Comparison of ENCODE assay signal across 9 cellular contexts in the genomic region with DNA sequence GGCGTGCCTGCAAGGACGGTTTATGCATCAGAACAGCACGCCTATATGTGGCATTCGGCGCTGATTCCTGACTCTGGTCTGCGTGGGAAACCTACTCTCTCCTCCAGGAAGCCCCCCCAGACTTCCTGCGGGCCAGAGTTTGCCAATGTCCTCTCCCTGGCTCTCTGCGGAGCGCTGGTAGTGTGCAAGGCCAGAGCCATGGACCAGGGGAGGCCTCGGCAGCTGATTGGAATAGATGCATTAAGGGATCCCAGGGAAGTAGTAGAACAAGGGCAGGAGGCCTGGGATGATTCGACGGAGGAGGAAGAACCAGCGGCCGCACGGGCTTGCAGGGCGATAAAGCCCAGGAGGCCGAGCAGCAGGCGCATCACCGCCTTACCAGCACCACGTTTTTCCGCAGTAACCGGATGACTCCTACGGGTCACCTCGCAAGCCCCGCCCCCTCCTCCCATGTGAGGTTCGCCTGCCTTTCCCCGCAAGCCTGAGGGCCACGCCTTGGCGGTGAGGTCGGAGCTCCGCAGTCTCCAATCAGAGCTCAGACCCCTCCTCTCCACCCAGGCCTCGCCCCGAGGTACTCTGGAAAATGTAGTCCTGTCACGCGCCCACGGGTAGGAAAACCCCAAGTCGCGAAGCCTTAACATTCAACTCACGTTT. TPM values are rescaled to one million over a fixed set of nuclear protein-coding genes. Genes with fewer than 3 reads are reported as not detected.
DNase-seq lines count a peak whose midpoint lies in the region; ATAC-seq and TF ChIP-seq lines count a peak whose summit lies in the region.
"Had no signal": no experiment of that assay in that cellular context is flagged by ENCODE, and none has a peak within 500 bp of the region (broad histone marks: within the 10 kb centered on the region; RNA-seq: fewer than 3 reads in every experiment).

No MANE protein-coding gene starts in this region.

- H3K27me3 ChIP-seq in body of pancreas: no peaks in the 10 kb centered on the region

- 19 to 24% methylated on average over 24 to 39 of the region's 39 CpGs for WGBS in body of pancreas, 2 donors

- no peaks in the 10 kb centered on the region for H3K9me3 Mint-ChIP-seq in T-helper 2 cell treated with Interferon-gamma antibody and Interleukin-4, amounts not matched to agents 5 μg/mL and 100 μg/mL, for 36 hours
- peaks cover 0 to 3% of the 10 kb centered on the region in 2 donors for H3K9me3 Mint-ChIP-seq in effector memory CD8-positive, alpha-beta T cell

- peak overlapping the region; percentile 47 for H3K4me3 Mint-ChIP-seq in T-helper 2 cell treated with Interferon-gamma antibody and Interleukin-4, amounts not matched to agents 5 μg/mL and 100 μg/mL, for 36 hours
- no peak overlapping the region for H3K4me3 Mint-ChIP-seq in effector memory CD8-positive, alpha-beta T cell

- peak; percentile 33 for DNase-seq in GM10248 (ENCODE audit: extremely low spot score)
- DNase-seq in T-helper 2 cell treated with Interferon-gamma antibody and Interleukin-4, amounts not matched to agents 5 μg/mL and 100 μg/mL, for 36 hours (ENCODE audit: low spot score): peak; percentile 90
- peak; percentile 51 to 72 (median 59) for DNase-seq in body of pancreas
- peak; percentile 92 for DNase-seq in iris pigment epithelial cell (ENCODE audit: low read depth)
- DNase-seq in stimulated activated CD4-positive, alpha-beta T cell treated with anti-CD3 and anti-CD28 coated beads, TNF-alpha, amount 100 ng/mL, for 1 hour (ENCODE audit: low read depth in 3 of 3, low spot score in 1 of 3): peak in 2 of 3 donors; percentile 17 to 59
- no peak for DNase-seq in HuH-7.5 (ENCODE audit: low spot score)
- DNase-seq in NCI-H1436 (lab: John Stamatoyannopoulos, UW): no peak
- DNase-seq in effector memory CD8-positive, alpha-beta T cell: no peak

- H3K27ac Mint-ChIP-seq in T-helper 2 cell treated with Interferon-gamma antibody and Interleukin-4, amounts not matched to agents 5 μg/mL and 100 μg/mL, for 36 hours: peak overlapping the region; percentile 38
- H3K27ac Mint-ChIP-seq in effector memory CD8-positive, alpha-beta T cell: no peak overlapping the region

- H3K4me3 ChIP-seq in body of pancreas: no peak overlapping the region

- no peak overlapping the region for H3K27ac ChIP-seq in body of pancreas

- CTCF ChIA-PET in GM10248 (lab: Yijun Ruan, JAX): interaction anchor here (1.3 kb wide), 1 partner anchor 194 kb away, joined by 3 read pairs; no protein-coding TSS in a partner anchor

- TF ChIP-seq CTCF in GM10248 (IDR thresholded peaks at IDR 0.05; ENCODE audit: control extremely low read depth, extremely low read depth, low read depth, missing control alignments) (no peak), body of pancreas (IDR thresholded peaks at IDR 0.05) (no peak)

- no peak for TF ChIP-seq POLR2A in body of pancreas (IDR thresholded peaks at IDR 0.05)

- POLR2A ChIA-PET in GM10248 (lab: Yijun Ruan, JAX): no interaction called here

- peaks cover 22% of the 10 kb centered on the region for H3K4me1 Mint-ChIP-seq in T-helper 2 cell treated with Interferon-gamma antibody and Interleukin-4, amounts not matched to agents 5 μg/mL and 100 μg/mL, for 36 hours (ENCODE audit: low read depth)
- H3K4me1 Mint-ChIP-seq in effector memory CD8-positive, alpha-beta T cell (ENCODE audit: low read depth in 2 of 2): peaks cover 0 to 7% of the 10 kb centered on the region in 2 donors

- H3K4me1 ChIP-seq in body of pancreas: peaks cover 23% of the 10 kb centered on the region

- no peaks in the 10 kb centered on the region for H3K36me3 Mint-ChIP-seq in T-helper 2 cell treated with Interferon-gamma antibody and Interleukin-4, amounts not matched to agents 5 μg/mL and 100 μg/mL, for 36 hours (ENCODE audit: low read depth)
- H3K36me3 Mint-ChIP-seq in effector memory CD8-positive, alpha-beta T cell (ENCODE audit: insufficient read depth): no peaks in the 10 kb centered on the region

- no peaks in the 10 kb centered on the region for H3K36me3 ChIP-seq in body of pancreas (replicated peaks in 1 of 2; ENCODE audit: insufficient read depth in 1 of 2, low read depth in 2 of 2)

- intact Hi-C loops in body of pancreas (cut with DNase I): no loop called here

- ATAC-seq in body of pancreas: no peak
- ATAC-seq in effector memory CD8-positive, alpha-beta T cell (replicated peaks): no peak

- peaks cover 16% of the 10 kb centered on the region for H3K27me3 Mint-ChIP-seq in T-helper 2 cell treated with Interferon-gamma antibody and Interleukin-4, amounts not matched to agents 5 μg/mL and 100 μg/mL, for 36 hours (ENCODE audit: low read depth)
- H3K27me3 Mint-ChIP-seq in effector memory CD8-positive, alpha-beta T cell: peaks cover 57 to 75% of the 10 kb centered on the region in 2 donors

- no peaks in the 10 kb centered on the region for H3K9me3 ChIP-seq in body of pancreas

RNA-seq across cellular contexts. Expression of gene CLEC11A, which starts 5.0 kb away (rescaled TPM):
- total RNA-seq in body of pancreas: 10 to 100 TPM in 1 of 2 donors, 1 to 10 TPM in 1; 5.2 to 24.1 TPM

RNA-seq across cellular contexts. Expression of gene SHANK1, which starts 8.6 kb away (rescaled TPM):
- total RNA-seq in body of pancreas: 1 to 10 TPM in 1 of 2 donors, under 1 TPM in 1; 0.26 to 2.3 TPM

RNA-seq across cellular contexts. Expression of gene GPR32, which starts 42.1 kb away (rescaled TPM):
- total RNA-seq in body of pancreas: not detected
- total RNA-seq: myocyte had no signal

Comparison
In these comparisons a context has a peak if more than half of its experiments do, and no peak if none do; other contexts are left out.
1. DNase-seq: peak in GM10248 (single experiment), T-helper 2 cell treated with Interferon-gamma antibody and Interleukin-4, amounts not matched to agents 5 μg/mL and 100 μg/mL, for 36 hours (single experiment), body of pancreas (4 of 4), iris pigment epithelial cell (single experiment) and stimulated activated CD4-positive, alpha-beta T cell treated with anti-CD3 and anti-CD28 coated beads, TNF-alpha, amount 100 ng/mL, for 1 hour (2 of 3); none in HuH-7.5 (single experiment), NCI-H1436 (single experiment) and effector memory CD8-positive, alpha-beta T cell (0 of 3).